Comparison of ENCODE assay signal across 26 cellular contexts in genomic region chr4:34039766-34040165, GRCh38.
A peak's percentile ranks its signal among the peaks of the same experiment; 100 is the strongest.
DNase-seq lines count a peak whose midpoint lies in the region; ATAC-seq, FAIRE-seq and TF ChIP-seq lines count a peak whose summit lies in the region.
"Had no signal": no experiment of that assay in that cellular context is flagged by ENCODE, and none has a peak within 500 bp of the region (broad histone marks: within the 10 kb centered on the region; RNA-seq: fewer than 3 reads in every experiment).

No MANE protein-coding gene starts in this region.

- TF ChIP-seq CTCF in HepG2 (CRISPR knock-in tag; IDR thresholded peaks at IDR 0.05) (no peak), right lobe of liver (IDR thresholded peaks at IDR 0.05) (no peak), K562 (IDR thresholded peaks at IDR 0.05 in 2 of 3, conservative IDR thresholded peaks at IDR 0.05 in 1 of 3; ENCODE audit: insufficient read depth in 2 of 3, low read depth in 1 of 3, low read length in 3 of 3) (no peak)

- intact Hi-C loops in HepG2 (cut with micrococcal nuclease; ENCODE audit: unreplicated experiment) (no loop called here), right lobe of liver (cut with DNase I) (no loop called here), K562 (cut with micrococcal nuclease) (no loop called here)

- DNase-seq in HepG2 (ENCODE audit: low spot score) (peak; percentile 1), right lobe of liver (no peak), RPMI7951 (ENCODE audit: low read depth) (peak; percentile 65), K562 (ENCODE audit: extremely low read depth in 1 of 4, low spot score in 3 of 4) (peak in 2 of 4 experiments; percentile 7 to 43), KBM-7 (no peak)
- no peak for DNase-seq in stimulated activated naive CD4-positive, alpha-beta T cell (lab: John Stamatoyannopoulos, UW)
- no peak for DNase-seq in T-helper 2 cell treated with Interferon-gamma antibody and Interleukin-4, amounts not matched to agents 5 μg/mL and 100 μg/mL, for 36 hours (ENCODE audit: low spot score)
- DNase-seq: 8988T; ACHN; AML-193; BE2C; CD4-positive, alpha-beta T cell; CD8-positive, alpha-beta memory T cell; DMS 273 treated with DMSO at 0.1 percent for 48 hours; DMS79; GF-D8; GM23248; H7; HCEC 1CT had no signal

- H3K79me2 ChIP-seq in HepG2 (ENCODE audit: insufficient read depth, low read length) (no peaks in the 10 kb centered on the region), K562 (ENCODE audit: control insufficient read depth, insufficient read depth, low read length) (peaks cover 28% of the 10 kb centered on the region)

- H3K9me3 ChIP-seq in HepG2 (ENCODE audit: low read length) (peaks cover 16% of the 10 kb centered on the region), right lobe of liver (no peaks in the 10 kb centered on the region), K562 (replicated peaks; ENCODE audit: control insufficient read depth, insufficient read depth, low read depth, low read length) (no peaks in the 10 kb centered on the region)
- H3K9me3 ChIP-seq: A549; BE2C; BLaER1 treated with 17β-estradiol and CSF1 and Interleukin-3, amounts not matched to agents 10 nM and 100 nM had no signal

- H3K9me1 ChIP-seq in K562 (ENCODE audit: control insufficient read depth, insufficient read depth, low read length) = no peaks in the 10 kb centered on the region

- H3K27ac Mint-ChIP-seq in T-helper 2 cell treated with Interferon-gamma antibody and Interleukin-4, amounts not matched to agents 5 μg/mL and 100 μg/mL, for 36 hours = no peak overlapping the region
- H3K27ac Mint-ChIP-seq: CD14-positive monocyte; CD4-positive, alpha-beta T cell; CD8-positive, alpha-beta memory T cell had no signal

- no peak overlapping the region for H3K4me3 Mint-ChIP-seq in T-helper 2 cell treated with Interferon-gamma antibody and Interleukin-4, amounts not matched to agents 5 μg/mL and 100 μg/mL, for 36 hours
- H3K4me3 Mint-ChIP-seq: CD14-positive monocyte; CD4-positive, alpha-beta T cell; CD8-positive, alpha-beta memory T cell had no signal

- H3K9me3 Mint-ChIP-seq in T-helper 2 cell treated with Interferon-gamma antibody and Interleukin-4, amounts not matched to agents 5 μg/mL and 100 μg/mL, for 36 hours = peaks cover 27% of the 10 kb centered on the region

- in situ Hi-C loops in HepG2 (cut with HindIII; ENCODE audit: extremely low pct_ligation_motif_present, low pct_unique_long_range_greater_than_20kb) (no loop called here), K562 (cut with MboI) (no loop called here), KBM-7 (cut with MboI; ENCODE audit: low pct_unique_long_range_greater_than_20kb, low sequenced_read_pairs) (no loop called here)

- no peak overlapping the region for H3K9ac ChIP-seq in HepG2 (ENCODE audit: insufficient read depth, low read depth, low read length)
- no peak overlapping the region for H3K9ac ChIP-seq in K562 (ENCODE audit: insufficient read depth in 1 of 2, low read depth in 2 of 2, low read length in 2 of 2)
- H3K9ac ChIP-seq: BLaER1 treated with 17β-estradiol and CSF1 and Interleukin-3, amounts not matched to agents 10 nM and 100 nM; GM23248 had no signal

- FAIRE-seq in HepG2 (lab: Jason Lieb, UNC) (no peak), K562 (lab: Jason Lieb, UNC) (no peak)
- FAIRE-seq: A549, D721Med, GM12891, GM18507, H1 had no signal

- POLR2A ChIA-PET in HepG2 (lab: Yijun Ruan, JAX) (no interaction called here), K562 (lab: Yijun Ruan, JAX) (no interaction called here)

- H3K4me2 ChIP-seq in HepG2 (ENCODE audit: low read depth, low read length) = no peak overlapping the region
- peak overlapping the region; percentile 37; the same call in 1 of the 2 replicates for H3K4me2 ChIP-seq in K562 (ENCODE audit: insufficient read depth, low read length)
- H3K4me2 ChIP-seq: A549; BLaER1 treated with 17β-estradiol and CSF1 and Interleukin-3, amounts not matched to agents 10 nM and 100 nM had no signal

- H3K27me3 ChIP-seq in HepG2 (ENCODE audit: control insufficient read depth in 1 of 2, insufficient read depth in 2 of 2, low read length in 2 of 2) (no peaks in the 10 kb centered on the region), right lobe of liver (no peaks in the 10 kb centered on the region), K562 (ENCODE audit: control insufficient read depth in 2 of 2, insufficient read depth in 2 of 2, low read length in 2 of 2) (no peaks in the 10 kb centered on the region)
- H3K27me3 ChIP-seq: BE2C; BLaER1 treated with 17β-estradiol and CSF1 and Interleukin-3, amounts not matched to agents 10 nM and 100 nM had no signal

- CTCF ChIA-PET in HepG2 (lab: Yijun Ruan, JAX; ENCODE audit: low intra/inter-chr PET ratio, low total read pairs) = no interaction called here
- CTCF ChIA-PET in K562 (lab: Yijun Ruan, JAX; ENCODE audit: low intra/inter-chr PET ratio) = no interaction called here

- TF ChIP-seq EP300 in HepG2 (IDR thresholded peaks at IDR 0.05; ENCODE audit: low read depth in 2 of 2, low read length in 2 of 2) = no peak
- no peak for TF ChIP-seq EP300 in HepG2 (CRISPR knock-in tag; IDR thresholded peaks at IDR 0.05; ENCODE audit: borderline replicate concordance)
- TF ChIP-seq EP300 in K562 (IDR thresholded peaks at IDR 0.05; ENCODE audit: low read length) = no peak

- TF ChIP-seq RAD21 in HepG2 (CRISPR knock-in tag; IDR thresholded peaks at IDR 0.05) (no peak), K562 (CRISPR knock-in tag; conservative IDR thresholded peaks at IDR 0.05 in 1 of 2, IDR thresholded peaks at IDR 0.05 in 1 of 2) (no peak)

- H3K27ac ChIP-seq in HepG2 (ENCODE audit: extremely low read length, insufficient read depth, low read length) (no peak overlapping the region), right lobe of liver (no peak overlapping the region), K562 (ENCODE audit: extremely low read depth, low read depth, low read length) (no peak overlapping the region)
- H3K27ac ChIP-seq: A549; BLaER1 treated with 17β-estradiol and CSF1 and Interleukin-3, amounts not matched to agents 10 nM and 100 nM; GM23248 had no signal

- H4K20me1 ChIP-seq in HepG2 (ENCODE audit: insufficient read depth, low read length) = no peaks in the 10 kb centered on the region
- H4K20me1 ChIP-seq in K562 (replicated peaks; ENCODE audit: control insufficient read depth, insufficient read depth, low read length) = no peaks in the 10 kb centered on the region
- H4K20me1 ChIP-seq: BLaER1 treated with 17β-estradiol and CSF1 and Interleukin-3, amounts not matched to agents 10 nM and 100 nM had no signal

- H2AFZ ChIP-seq in HepG2 (ENCODE audit: low read length) (no peak overlapping the region), K562 (ENCODE audit: low read depth, low read length) (no peak overlapping the region)
- H2AFZ ChIP-seq: GM23248 had no signal

- ATAC-seq in HepG2 = no peak
- no peak for ATAC-seq in right lobe of liver
- ATAC-seq in K562 = peak; percentile 67
- ATAC-seq: A549 had no signal

- H3K36me3 Mint-ChIP-seq in T-helper 2 cell treated with Interferon-gamma antibody and Interleukin-4, amounts not matched to agents 5 μg/mL and 100 μg/mL, for 36 hours (ENCODE audit: low read depth) = no peaks in the 10 kb centered on the region
- H3K36me3 Mint-ChIP-seq: CD14-positive monocyte; CD8-positive, alpha-beta memory T cell had no signal

- TF ChIP-seq POLR2A in HepG2 (IDR thresholded peaks at IDR 0.05; ENCODE audit: insufficient read depth in 1 of 2, low read depth in 2 of 2, low read length in 2 of 2) = no peak
- no peak for TF ChIP-seq POLR2A in right lobe of liver (IDR thresholded peaks at IDR 0.05)
- no peak for TF ChIP-seq POLR2A in K562 (conservative IDR thresholded peaks at IDR 0.05)

- WGBS in HepG2 (ENCODE audit: low lambda C conversion rate) = 27% methylated on average over 14 of the region's 14 CpGs
- 84% methylated on average over 14 of the region's 14 CpGs for WGBS in right lobe of liver (ENCODE audit: insufficient coverage, low coverage, low lambda C conversion rate, missing lambda C conversion rate)
- 3% methylated on average over 14 of the region's 14 CpGs for WGBS in K562 (ENCODE audit: insufficient coverage, low coverage, missing lambda C conversion rate)

- H3K36me3 ChIP-seq in HepG2 (replicated peaks in 1 of 2; ENCODE audit: control insufficient read depth in 1 of 2, insufficient read depth in 2 of 2, low read length in 2 of 2) (no peaks in the 10 kb centered on the region), right lobe of liver (no peaks in the 10 kb centered on the region), K562 (ENCODE audit: control insufficient read depth, insufficient read depth, low read length) (no peaks in the 10 kb centered on the region)
- H3K36me3 ChIP-seq: BE2C; BLaER1 treated with 17β-estradiol and CSF1 and Interleukin-3, amounts not matched to agents 10 nM and 100 nM had no signal

- no peaks in the 10 kb centered on the region for H3K4me1 ChIP-seq in HepG2 (ENCODE audit: insufficient read depth, low read length)
- no peaks in the 10 kb centered on the region for H3K4me1 ChIP-seq in right lobe of liver
- H3K4me1 ChIP-seq in K562 (replicated peaks in 1 of 2; ENCODE audit: control insufficient read depth in 2 of 2, insufficient read depth in 2 of 2, low read length in 2 of 2) = no peaks in the 10 kb centered on the region
- H3K4me1 ChIP-seq: A549; BLaER1 treated with 17β-estradiol and CSF1 and Interleukin-3, amounts not matched to agents 10 nM and 100 nM had no signal

- BruUV-seq in HepG2 (replicated peaks; lab: Mats Ljungman, UMichigan) (no TSS peak), K562 (replicated peaks; lab: Mats Ljungman, UMichigan) (no TSS peak)

- H3K4me3 ChIP-seq in HepG2 (replicated peaks in 1 of 3; ENCODE audit: insufficient read depth in 1 of 3, low read depth in 2 of 3, low read length in 3 of 3) (no peak overlapping the region), right lobe of liver (no peak overlapping the region), K562 (no peak overlapping the region)
- H3K4me3 ChIP-seq: A549; BLaER1 treated with 17β-estradiol and CSF1 and Interleukin-3, amounts not matched to agents 10 nM and 100 nM; GM23248 had no signal

- H3K4me1 Mint-ChIP-seq in T-helper 2 cell treated with Interferon-gamma antibody and Interleukin-4, amounts not matched to agents 5 μg/mL and 100 μg/mL, for 36 hours (ENCODE audit: low read depth) = no peaks in the 10 kb centered on the region
- H3K4me1 Mint-ChIP-seq: CD14-positive monocyte; CD8-positive, alpha-beta memory T cell had no signal

- no peaks in the 10 kb centered on the region for H3K27me3 Mint-ChIP-seq in T-helper 2 cell treated with Interferon-gamma antibody and Interleukin-4, amounts not matched to agents 5 μg/mL and 100 μg/mL, for 36 hours (ENCODE audit: low read depth)
- H3K27me3 Mint-ChIP-seq: CD4-positive, alpha-beta T cell; CD8-positive, alpha-beta memory T cell had no signal

TF ChIP-seq in K562, 482 proteins besides CTCF, POLR2A, EP300 and RAD21 (continues in another document):
- TF ChIP-seq TBP (optimal IDR thresholded peaks at IDR 0.05; ENCODE audit: low read depth, low read length) = peak; percentile 34

Comparison
In these comparisons a context has a peak if more than half of its experiments do, and no peak if none do; other contexts are left out.
1. DNase-seq: peak in HepG2 (single experiment) and RPMI7951 (single experiment); none in right lobe of liver (0 of 3), stimulated activated naive CD4-positive, alpha-beta T cell (0 of 6), KBM-7 (single experiment) and T-helper 2 cell treated with Interferon-gamma antibody and Interleukin-4, amounts not matched to agents 5 μg/mL and 100 μg/mL, for 36 hours (single experiment).
2. Of the 241 proteins assayed by ChIP-seq in both HepG2 and K562: peak only in HepG2: none; only in K562: TBP; in both: CHD2; in neither: 239.